ENCODE assay signal across 13 cellular contexts in genomic region chr7:122884186-122884585, GRCh38.
DNase-seq lines count a peak whose midpoint lies in the region; ATAC-seq and TF ChIP-seq lines count a peak whose summit lies in the region.
"Had no signal": no experiment of that assay in that cellular context is flagged by ENCODE, and none has a peak within 500 bp of the region (broad histone marks: within the 10 kb centered on the region; RNA-seq: fewer than 3 reads in every experiment).

No MANE protein-coding gene starts in this region.

- peak overlapping the region; percentile 93 for H3K4me3 ChIP-seq in MM.1S (ENCODE audit: low read length)
- peak overlapping the region; percentile 95 for H3K4me3 ChIP-seq in coronary artery

- DNase-seq in MM.1S (no peak), NCI-H345 (lab: John Stamatoyannopoulos, UW) (peak; percentile 89), coronary artery (ENCODE audit: low spot score) (no peak), retina (peak; percentile 47)
- DNase-seq in stimulated activated CD4-positive, alpha-beta T cell treated with anti-CD3 and anti-CD28 coated beads, Interleukin-2, amount 100 ng/mL, for 48 hours: no peak
- DNase-seq in T-helper 2 cell treated with Interferon-gamma antibody and Interleukin-4, amounts not matched to agents 5 μg/mL and 100 μg/mL, for 36 hours (ENCODE audit: low spot score): no peak
- DNase-seq: activated CD4-positive, CD25-positive, alpha-beta regulatory T cell treated with anti-CD3 and anti-CD28 coated beads, Interleukin-2, amount 50 U/mL, for 72 hours; CD8-positive, alpha-beta T cell had no signal

- no peaks in the 10 kb centered on the region for H3K9me3 Mint-ChIP-seq in T-helper 2 cell treated with Interferon-gamma antibody and Interleukin-4, amounts not matched to agents 5 μg/mL and 100 μg/mL, for 36 hours
- H3K9me3 Mint-ChIP-seq: activated T-helper 17 cell treated with anti-CD3 and anti-CD28 coated beads, Interleukin-2, amount 50 U/mL, for 72 hours; CD8-positive, alpha-beta T cell had no signal

- H3K27ac Mint-ChIP-seq in T-helper 2 cell treated with Interferon-gamma antibody and Interleukin-4, amounts not matched to agents 5 μg/mL and 100 μg/mL, for 36 hours: no peak overlapping the region
- H3K27ac Mint-ChIP-seq: activated T-helper 17 cell treated with anti-CD3 and anti-CD28 coated beads, Interleukin-2, amount 50 U/mL, for 72 hours; CD8-positive, alpha-beta T cell had no signal

- H3K27me3 Mint-ChIP-seq in T-helper 2 cell treated with Interferon-gamma antibody and Interleukin-4, amounts not matched to agents 5 μg/mL and 100 μg/mL, for 36 hours (ENCODE audit: low read depth): peaks cover 49% of the 10 kb centered on the region

- peaks cover 28% of the 10 kb centered on the region for H3F3A ChIP-seq in MM.1S (ENCODE audit: insufficient read depth, low read length)

- H3K4me2 ChIP-seq in MM.1S (ENCODE audit: low read depth, low read length): peak overlapping the region; percentile 94

- no peaks in the 10 kb centered on the region for H3K9me3 ChIP-seq in MM.1S (replicated peaks; ENCODE audit: insufficient read depth, low read length)

- H3K4me1 ChIP-seq in MM.1S (ENCODE audit: low read length): peaks cover 46% of the 10 kb centered on the region

- no peak overlapping the region for H2AFZ ChIP-seq in MM.1S (ENCODE audit: low read length)

- peaks cover 1% of the 10 kb centered on the region for H3K36me3 Mint-ChIP-seq in T-helper 2 cell treated with Interferon-gamma antibody and Interleukin-4, amounts not matched to agents 5 μg/mL and 100 μg/mL, for 36 hours (ENCODE audit: low read depth)
- H3K36me3 Mint-ChIP-seq: CD8-positive, alpha-beta T cell had no signal

- H3K79me2 ChIP-seq in MM.1S (ENCODE audit: low read length): peaks cover 65% of the 10 kb centered on the region

- H3K27ac ChIP-seq in MM.1S (ENCODE audit: low read length): no peak overlapping the region
- no peak overlapping the region for H3K27ac ChIP-seq in coronary artery

- no peaks in the 10 kb centered on the region for H3K27me3 ChIP-seq in MM.1S (replicated peaks; ENCODE audit: insufficient read depth, low read length)

- no peaks in the 10 kb centered on the region for H3K36me3 ChIP-seq in MM.1S (replicated peaks; ENCODE audit: insufficient read depth, low read length)

- H3K4me3 Mint-ChIP-seq in T-helper 2 cell treated with Interferon-gamma antibody and Interleukin-4, amounts not matched to agents 5 μg/mL and 100 μg/mL, for 36 hours: no peak overlapping the region
- H3K4me3 Mint-ChIP-seq: activated T-helper 17 cell treated with anti-CD3 and anti-CD28 coated beads, Interleukin-2, amount 50 U/mL, for 72 hours; CD8-positive, alpha-beta T cell; central memory CD8-positive, alpha-beta T cell had no signal

- no peak for TF ChIP-seq CTCF in MM.1S (IDR thresholded peaks at IDR 0.05; ENCODE audit: low read length)
- TF ChIP-seq CTCF in coronary artery (IDR thresholded peaks at IDR 0.05): no peak

- H3K4me1 Mint-ChIP-seq in T-helper 2 cell treated with Interferon-gamma antibody and Interleukin-4, amounts not matched to agents 5 μg/mL and 100 μg/mL, for 36 hours (ENCODE audit: low read depth): peaks cover 7% of the 10 kb centered on the region
- H3K4me1 Mint-ChIP-seq: central memory CD8-positive, alpha-beta T cell had no signal

- ATAC-seq in GM18502 (IDR thresholded peaks at IDR 0.05; ENCODE audit: poor library complexity, unreplicated experiment): no peak
- ATAC-seq in HG02588 (IDR thresholded peaks at IDR 0.05; ENCODE audit: unreplicated experiment): no peak
- ATAC-seq: activated T-helper 17 cell treated with anti-CD3 and anti-CD28 coated beads, Interleukin-2, amount 50 U/mL, for 72 hours; CD8-positive, alpha-beta T cell; HCT116 had no signal

- H4K20me1 ChIP-seq in MM.1S (ENCODE audit: insufficient read depth, low read length): 0 out of 2 replicates have a peak, but pooled peaks cover 5% of the 10 kb centered on the region

- H3K9me2 ChIP-seq in MM.1S (replicated peaks; ENCODE audit: insufficient read depth, low read length): no peaks in the 10 kb centered on the region

- peak overlapping the region; percentile 85; the same call in 1 of the 2 replicates for H3K9ac ChIP-seq in MM.1S (ENCODE audit: low read length)

Comparison
In these comparisons a context has a peak if more than half of its experiments do, and no peak if none do; other contexts are left out.
1. DNase-seq: peak in NCI-H345 (single experiment) and retina (single experiment); none in MM.1S (single experiment), coronary artery (single experiment), stimulated activated CD4-positive, alpha-beta T cell treated with anti-CD3 and anti-CD28 coated beads, Interleukin-2, amount 100 ng/mL, for 48 hours (0 of 2) and T-helper 2 cell treated with Interferon-gamma antibody and Interleukin-4, amounts not matched to agents 5 μg/mL and 100 μg/mL, for 36 hours (single experiment).